In genomic region chr14:92340938-92341337, GRCh38 we compare ENCODE assay signal across 19 cellular contexts.
DNase-seq lines count a peak whose midpoint lies in the region; ATAC-seq lines count a peak whose summit lies in the region.
"Had no signal": no experiment of that assay in that cellular context is flagged by ENCODE, and none has a peak within 500 bp of the region (broad histone marks: within the 10 kb centered on the region; RNA-seq: fewer than 3 reads in every experiment).

No MANE protein-coding gene starts in this region.

- H3K27ac Mint-ChIP-seq in stimulated activated memory B cell treated with anti-CD40 and anti-IgM and Interleukin-4, amounts not matched to agents 10 μg/mL and 1 μg/mL and 100 μg/mL, for 72 hours = no peak overlapping the region
- H3K27ac Mint-ChIP-seq: CD8-positive, alpha-beta T cell; naive thymus-derived CD4-positive, alpha-beta T cell had no signal

- no peak overlapping the region for H3K4me3 Mint-ChIP-seq in stimulated activated memory B cell treated with anti-CD40 and anti-IgM and Interleukin-4, amounts not matched to agents 10 μg/mL and 1 μg/mL and 100 μg/mL, for 72 hours
- H3K4me3 Mint-ChIP-seq: CD8-positive, alpha-beta T cell; naive thymus-derived CD4-positive, alpha-beta T cell had no signal

- H3K27me3 Mint-ChIP-seq in stimulated activated memory B cell treated with anti-CD40 and anti-IgM and Interleukin-4, amounts not matched to agents 10 μg/mL and 1 μg/mL and 100 μg/mL, for 72 hours = peaks cover 79% of the 10 kb centered on the region

- peaks cover 5% of the 10 kb centered on the region for H3K36me3 Mint-ChIP-seq in stimulated activated memory B cell treated with anti-CD40 and anti-IgM and Interleukin-4, amounts not matched to agents 10 μg/mL and 1 μg/mL and 100 μg/mL, for 72 hours
- H3K36me3 Mint-ChIP-seq: CD8-positive, alpha-beta T cell had no signal

- peaks cover 6% of the 10 kb centered on the region for H3K4me1 Mint-ChIP-seq in stimulated activated memory B cell treated with anti-CD40 and anti-IgM and Interleukin-4, amounts not matched to agents 10 μg/mL and 1 μg/mL and 100 μg/mL, for 72 hours

- peak; percentile 14 for DNase-seq in activated naive CD4-positive, alpha-beta T cell treated with Interleukin-2 at 50 U/mL for 16 hours
- no peak for DNase-seq in activated naive CD4-positive, alpha-beta T cell (lab: John Stamatoyannopoulos, UW)
- DNase-seq in activated T-cell treated with anti-CD3 and anti-CD28 coated beads, Interleukin-2, amount 50 U/mL, for 48 hours = peak; percentile 58 to 68
- DNase-seq in DMS 273 treated with DMSO at 0.1 percent for 48 hours (lab: John Stamatoyannopoulos, UW) = no peak
- DNase-seq: adrenal gland; CD8-positive, alpha-beta T cell; cortex of kidney; DND-41; Kasumi-1; left colon; mesendoderm; NCI-H1048; ovary; stomach; transverse colon had no signal

- ATAC-seq in HG02885 (IDR thresholded peaks at IDR 0.05; ENCODE audit: poor library complexity, unreplicated experiment) = peak; percentile 69
- ATAC-seq in stimulated activated memory B cell treated with anti-CD40 and anti-IgM and Interleukin-4, amounts not matched to agents 10 μg/mL and 1 μg/mL and 100 μg/mL, for 72 hours = peak; percentile 72
- no peak for ATAC-seq in HG03039 (IDR thresholded peaks at IDR 0.05; ENCODE audit: unreplicated experiment)
- ATAC-seq: CD8-positive, alpha-beta T cell; left colon; naive thymus-derived CD4-positive, alpha-beta T cell had no signal

- H3K9me3 Mint-ChIP-seq in stimulated activated memory B cell treated with anti-CD40 and anti-IgM and Interleukin-4, amounts not matched to agents 10 μg/mL and 1 μg/mL and 100 μg/mL, for 72 hours = peaks cover 4% of the 10 kb centered on the region
- H3K9me3 Mint-ChIP-seq: CD8-positive, alpha-beta T cell had no signal

Comparison
In these comparisons a context has a peak if more than half of its experiments do, and no peak if none do; other contexts are left out.
1. DNase-seq: peak in activated naive CD4-positive, alpha-beta T cell treated with Interleukin-2 at 50 U/mL for 16 hours (single experiment) and activated T-cell treated with anti-CD3 and anti-CD28 coated beads, Interleukin-2, amount 50 U/mL, for 48 hours (2 of 2); none in activated naive CD4-positive, alpha-beta T cell (0 of 4) and DMS 273 treated with DMSO at 0.1 percent for 48 hours (single experiment).